ENCODE assay signal across 5 cellular contexts in the genomic region with DNA sequence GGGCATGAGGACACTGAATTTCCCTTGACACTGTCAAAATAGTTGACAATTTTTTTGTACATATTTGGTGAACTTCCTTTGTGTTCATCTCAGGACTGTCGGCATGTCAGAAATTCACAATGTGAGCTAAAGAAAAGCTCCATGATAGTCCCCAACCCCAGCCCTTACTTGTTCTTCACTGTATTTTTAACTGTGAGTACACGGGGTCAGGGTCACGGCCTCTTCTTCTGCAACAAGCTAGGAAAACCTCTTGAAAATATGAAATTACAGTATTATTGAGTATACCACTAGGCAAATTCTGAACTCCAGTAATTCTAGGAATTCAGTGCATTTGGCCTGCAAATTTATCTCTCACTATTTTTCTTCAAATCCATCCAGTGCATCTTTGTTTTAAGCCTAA.
"Had no signal": no experiment of that assay in that cellular context is flagged by ENCODE, and none has a peak within 500 bp of the region (broad histone marks: within the 10 kb centered on the region; RNA-seq: fewer than 3 reads in every experiment).

No MANE protein-coding gene starts in this region.

- ATAC-seq: GM23338, K562 had no signal

- H3K4me3 ChIP-seq: GM23338, K562 had no signal

- DNase-seq: H9, HCEC 1CT, IMR-90 had no signal
